17 cellular contexts compared by ENCODE assay signal in genomic region chr9:134128727-134129679, GRCh38. TPM values are rescaled to one million over a fixed set of nuclear protein-coding genes. Genes with fewer than 3 reads are reported as not detected.
DNase-seq lines count a peak whose midpoint lies in the region; ATAC-seq and TF ChIP-seq lines count a peak whose summit lies in the region.
"Had no signal": no experiment of that assay in that cellular context is flagged by ENCODE, and none has a peak within 500 bp of the region (broad histone marks: within the 10 kb centered on the region; RNA-seq: fewer than 3 reads in every experiment).

No MANE protein-coding gene starts in this region.

- H3K4me2 ChIP-seq in BLaER1 treated with 17β-estradiol and CSF1 and Interleukin-3, amounts not matched to agents 10 nM and 100 nM = peak overlapping the region; percentile 46 to 88 (median 82)
- H3K4me2 ChIP-seq in neuronal stem cell (ENCODE audit: insufficient read depth, low read length, poor library complexity, severe bottlenecking) (no peak overlapping the region), SK-N-SH (no peak overlapping the region)

- H3K4me1 ChIP-seq in BLaER1 treated with 17β-estradiol and CSF1 and Interleukin-3, amounts not matched to agents 10 nM and 100 nM = peaks cover 21 to 65% (median 38%) of the 10 kb centered on the region in 10 experiments
- peaks cover 11 to 48% (median 13%) of the 10 kb centered on the region in 3 donors for H3K4me1 ChIP-seq in esophagus squamous epithelium
- peaks cover 9 to 16% of the 10 kb centered on the region in 2 donors for H3K4me1 ChIP-seq in neuronal stem cell (ENCODE audit: control insufficient read depth in 2 of 2, insufficient read depth in 1 of 2, low read depth in 1 of 2, low read length in 2 of 2)
- H3K4me1 ChIP-seq in SK-N-SH (ENCODE audit: control insufficient read depth in 1 of 2, insufficient read depth in 2 of 2, low read depth in 1 of 2, low read length in 1 of 2) = no peaks in the 10 kb centered on the region
- H3K4me1 ChIP-seq: Peyer's patch had no signal

- no peaks in the 10 kb centered on the region for H3K79me2 ChIP-seq in SK-N-SH (ENCODE audit: insufficient read depth)

- peak overlapping the region; percentile 59 for H2AFZ ChIP-seq in neuronal stem cell (ENCODE audit: low read length)
- no peak overlapping the region for H2AFZ ChIP-seq in SK-N-SH (ENCODE audit: low read depth)

- H2BK120ac ChIP-seq in neuronal stem cell (ENCODE audit: low read depth, low read length) = peak overlapping the region; percentile 65

- no peak for TF ChIP-seq CTCF in esophagus squamous epithelium (IDR thresholded peaks at IDR 0.05)
- no peak for TF ChIP-seq CTCF in SK-N-SH (IDR thresholded peaks at IDR 0.05)

- DNase-seq in H7 (peak; percentile 48), esophagus squamous epithelium (lab: John Stamatoyannopoulos, UW) (no peak), neuronal stem cell (ENCODE audit: low spot score) (no peak), caudate nucleus (lab: John Stamatoyannopoulos, UW) (no peak), cortex of kidney (lab: John Stamatoyannopoulos, UW) (no peak), SK-N-SH (no peak)
- DNase-seq: activated CD4-positive, alpha-beta memory T cell treated with anti-CD3 and anti-CD28 coated beads, Interleukin-2, amount 10 ng/mL, durations not matched to agents 7 days and 5 days; cerebellar nuclear complex; MG63; NCI-H1930; NCI-H526 treated with DMSO at 0.1 percent for 48 hours; stimulated activated CD4-positive, alpha-beta T cell treated with anti-CD3 and anti-CD28 coated beads, Interleukin-15, amount 100 ng/mL, for 24 hours had no signal

- H3K14ac ChIP-seq in neuronal stem cell (ENCODE audit: low read length) = no peak overlapping the region

- H3K36me3 ChIP-seq in BLaER1 treated with 17β-estradiol and CSF1 and Interleukin-3, amounts not matched to agents 10 nM and 100 nM = no peaks in the 10 kb centered on the region
- H3K36me3 ChIP-seq in H7 (replicated peaks; ENCODE audit: control insufficient read depth, insufficient read depth, low read length) (no peaks in the 10 kb centered on the region), esophagus squamous epithelium (no peaks in the 10 kb centered on the region), neuronal stem cell (replicated peaks in 1 of 2; ENCODE audit: control insufficient read depth in 2 of 2, insufficient read depth in 2 of 2, low read length in 2 of 2) (no peaks in the 10 kb centered on the region), SK-N-SH (replicated peaks in 1 of 2; ENCODE audit: control insufficient read depth in 1 of 2, insufficient read depth in 2 of 2, low read length in 1 of 2) (no peaks in the 10 kb centered on the region)
- H3K36me3 ChIP-seq: MG63, Peyer's patch had no signal

- H3K9ac ChIP-seq in BLaER1 treated with 17β-estradiol and CSF1 and Interleukin-3, amounts not matched to agents 10 nM and 100 nM = peak overlapping the region in 6 of 11 experiments; percentile 8 to 37 (median 17); a peak in 5 of 22 replicates
- H3K9ac ChIP-seq in neuronal stem cell (ENCODE audit: low read depth, low read length, poor library complexity) (peak overlapping the region; percentile 78), SK-N-SH (no peak overlapping the region)

- peak overlapping the region; percentile 99 for H2BK12ac ChIP-seq in neuronal stem cell (ENCODE audit: low read length)

- H2BK5ac ChIP-seq in neuronal stem cell (ENCODE audit: low read length) = peak overlapping the region; percentile 70

- H4K8ac ChIP-seq in neuronal stem cell (ENCODE audit: low read depth, low read length) = no peak overlapping the region

- H3K23ac ChIP-seq in neuronal stem cell (ENCODE audit: low read depth, low read length, poor library complexity) = peak overlapping the region; percentile 60

- H3K4me3 ChIP-seq in BLaER1 treated with 17β-estradiol and CSF1 and Interleukin-3, amounts not matched to agents 10 nM and 100 nM = no peak overlapping the region; a peak in 1 of 20 replicates
- H3K4me3 ChIP-seq in H7 (ENCODE audit: insufficient read depth, low read depth, low read length) = no peak overlapping the region
- H3K4me3 ChIP-seq in esophagus squamous epithelium = no peak overlapping the region
- H3K4me3 ChIP-seq in neuronal stem cell (ENCODE audit: low read length in 2 of 2) = no peak overlapping the region
- no peak overlapping the region for H3K4me3 ChIP-seq in SK-N-SH (ENCODE audit: low read depth in 2 of 2, low read length in 1 of 2)
- H3K4me3 ChIP-seq: MG63, Peyer's patch had no signal

- ATAC-seq in HG03135 (IDR thresholded peaks at IDR 0.05; ENCODE audit: unreplicated experiment) = no peak

- H3K27ac ChIP-seq in BLaER1 treated with 17β-estradiol and CSF1 and Interleukin-3, amounts not matched to agents 10 nM and 100 nM = 0 out of 22 replicates have a peak overlapping the region, but pooled peaks of 2 of the 11 experiments have one; percentile 17 to 20
- peak overlapping the region in 3 of 4 donors; percentile 26 to 32 (median 28) for H3K27ac ChIP-seq in esophagus squamous epithelium
- peak overlapping the region; percentile 50 for H3K27ac ChIP-seq in neuronal stem cell (replicated peaks; ENCODE audit: low read length)
- no peak overlapping the region for H3K27ac ChIP-seq in caudate nucleus (ENCODE audit: low read depth, low read length)
- no peak overlapping the region for H3K27ac ChIP-seq in SK-N-SH (ENCODE audit: low read depth in 2 of 2, low read length in 1 of 2)
- H3K27ac ChIP-seq: Peyer's patch had no signal

- peaks cover 0 to 5% (median 0%) of the 10 kb centered on the region in 11 experiments; a peak in 4 of 22 replicates for H3K9me3 ChIP-seq in BLaER1 treated with 17β-estradiol and CSF1 and Interleukin-3, amounts not matched to agents 10 nM and 100 nM (replicated peaks in 1 of 11)
- H3K9me3 ChIP-seq in esophagus squamous epithelium = no peaks in the 10 kb centered on the region
- H3K9me3 ChIP-seq in neuronal stem cell (replicated peaks in 1 of 2; ENCODE audit: control insufficient read depth in 2 of 2, insufficient read depth in 1 of 2, low read depth in 1 of 2, low read length in 2 of 2) = no peaks in the 10 kb centered on the region
- H3K9me3 ChIP-seq in SK-N-SH = no peaks in the 10 kb centered on the region
- H3K9me3 ChIP-seq: MG63, Peyer's patch had no signal

- no peaks in the 10 kb centered on the region for H3K9me2 ChIP-seq in SK-N-SH

- no peaks in the 10 kb centered on the region for H4K20me1 ChIP-seq in BLaER1 treated with 17β-estradiol and CSF1 and Interleukin-3, amounts not matched to agents 10 nM and 100 nM
- no peaks in the 10 kb centered on the region for H4K20me1 ChIP-seq in SK-N-SH (ENCODE audit: insufficient read depth)

- CTCF ChIA-PET in SK-N-SH (lab: Yijun Ruan, JAX) = interaction anchor here (1.1 kb wide), 1 partner anchor 17 kb away, joined by 3 read pairs; no protein-coding TSS in a partner anchor

- no peak for TF ChIP-seq EP300 in SK-N-SH (IDR thresholded peaks at IDR 0.05; ENCODE audit: borderline replicate concordance in 1 of 2, low read depth in 1 of 2, low read length in 1 of 2)

- peaks cover 7 to 18% (median 15%) of the 10 kb centered on the region in 11 experiments; a peak in 14 of 22 replicates for H3K27me3 ChIP-seq in BLaER1 treated with 17β-estradiol and CSF1 and Interleukin-3, amounts not matched to agents 10 nM and 100 nM
- H3K27me3 ChIP-seq in H7 (ENCODE audit: control insufficient read depth, insufficient read depth, low read length) (no peaks in the 10 kb centered on the region), esophagus squamous epithelium (no peaks in the 10 kb centered on the region), neuronal stem cell (ENCODE audit: control insufficient read depth in 3 of 3, insufficient read depth in 3 of 3, low read depth in 1 of 3, low read length in 3 of 3) (peaks cover 0 to 3% (median 0%) of the 10 kb centered on the region in 3 experiments), SK-N-SH (ENCODE audit: insufficient read depth) (no peaks in the 10 kb centered on the region)
- H3K27me3 ChIP-seq: MG63, Peyer's patch had no signal

- no peaks in the 10 kb centered on the region for H3F3A ChIP-seq in SK-N-SH (replicated peaks; ENCODE audit: insufficient read depth)

- TF ChIP-seq POLR2A in esophagus squamous epithelium (IDR thresholded peaks at IDR 0.05) = no peak

- peak overlapping the region; percentile 100 for H4K91ac ChIP-seq in neuronal stem cell (ENCODE audit: low read depth, low read length, poor library complexity)

- TF ChIP-seq RAD21 in SK-N-SH (IDR thresholded peaks at IDR 0.05; ENCODE audit: low read length) = no peak

- no peaks in the 10 kb centered on the region for H3K79me1 ChIP-seq in neuronal stem cell (ENCODE audit: low read depth, low read length)

- 61 to 93% methylated on average over 20 to 21 of the region's 38 CpGs for WGBS in esophagus squamous epithelium, 2 donors
- no CpG with 5 or more reads among the region's 38 CpGs for WGBS in neuronal stem cell (ENCODE audit: extremely low coverage in 2 of 2, insufficient read length in 2 of 2, insufficient replicate concordance in 1 of 2), 2 donors
- WGBS in SK-N-SH (ENCODE audit: low lambda C conversion rate) = 84% methylated on average over 22 of the region's 38 CpGs

- POLR2A ChIA-PET in SK-N-SH (lab: Yijun Ruan, JAX) = no interaction called here

- peak overlapping the region; percentile 90 for H3K4ac ChIP-seq in neuronal stem cell (ENCODE audit: low read length)

- H3K18ac ChIP-seq in neuronal stem cell (ENCODE audit: low read length) = peak overlapping the region; percentile 99

- peak overlapping the region; percentile 94 for H2AK5ac ChIP-seq in neuronal stem cell (ENCODE audit: low read depth, low read length)

- peak overlapping the region; percentile 99 for H2BK15ac ChIP-seq in neuronal stem cell (ENCODE audit: low read length)

- intact Hi-C loops in esophagus squamous epithelium (cut with DNase I) = no loop called here

TF ChIP-seq in SK-N-SH, 30 proteins besides CTCF, POLR2A, EP300 and RAD21 (continues in another document):
- TF ChIP-seq FOXM1 (IDR thresholded peaks at IDR 0.05; ENCODE audit: low read depth) = no peak

RNA-seq across cellular contexts. Expression of gene WDR5, which starts 6.9 kb away (rescaled TPM):
- 40.3 and 40.9 TPM in 2 replicates for total RNA-seq in H7 (2014; rRNA removed; shearing (Covaris generic))
- total RNA-seq in esophagus squamous epithelium = 10 to 100 TPM; 15.4 to 26.8 (median 23.1) TPM
- polyA plus RNA-seq in neuronal stem cell (2013, experiment 1 of 2) = 31.5 TPM
- 31.4 TPM for polyA plus RNA-seq in neuronal stem cell (2013, experiment 2 of 2)
- 35.1 and 36.6 TPM in 2 replicates for polyA plus RNA-seq in SK-N-SH (2012; rRNA removed)
- polyA plus RNA-seq in SK-N-SH (2012; cell fraction: cytosol; rRNA removed) = 24.3 and 32.1 TPM in 2 replicates
- 61.4 and 63.3 TPM in 2 replicates for polyA plus RNA-seq in SK-N-SH (2012; cell fraction: nucleus; rRNA removed)

RNA-seq across cellular contexts. Expression of gene RNU6ATAC, which starts 35.4 kb away (rescaled TPM):
- total RNA-seq in H7 (2014; rRNA removed; shearing (Covaris generic)) = not detected in 2 replicates
- total RNA-seq in esophagus squamous epithelium = not detected
- not detected for polyA plus RNA-seq in neuronal stem cell (2013, experiment 1 of 2)
- not detected for polyA plus RNA-seq in neuronal stem cell (2013, experiment 2 of 2)
- not detected in 2 replicates for polyA plus RNA-seq in SK-N-SH (2012; rRNA removed)
- not detected in 2 replicates for polyA plus RNA-seq in SK-N-SH (2012; cell fraction: cytosol; rRNA removed)
- not detected in 2 replicates for polyA plus RNA-seq in SK-N-SH (2012; cell fraction: nucleus; rRNA removed)
- total RNA-seq: mononuclear cell, Peyer's patch had no signal
- polyA plus RNA-seq: adipose tissue had no signal

Comparison
In these comparisons a context has a peak if more than half of its experiments do, and no peak if none do; other contexts are left out.
1. H3K27ac ChIP-seq: peak in esophagus squamous epithelium (3 of 4) and neuronal stem cell (single experiment); none in caudate nucleus (single experiment) and SK-N-SH (0 of 2).
2. H3K4me2 ChIP-seq: peak in BLaER1 treated with 17β-estradiol and CSF1 and Interleukin-3, amounts not matched to agents 10 nM and 100 nM (11 of 11); none in neuronal stem cell (single experiment) and SK-N-SH (single experiment).